Comparison of ENCODE assay signal across 13 cellular contexts in genomic region chr12:88207921-88208640, GRCh38.
DNase-seq lines count a peak whose midpoint lies in the region; ATAC-seq and TF ChIP-seq lines count a peak whose summit lies in the region.
"Had no signal": no experiment of that assay in that cellular context is flagged by ENCODE, and none has a peak within 500 bp of the region (broad histone marks: within the 10 kb centered on the region; RNA-seq: fewer than 3 reads in every experiment).

No MANE protein-coding gene starts in this region.

- H3K27me3 ChIP-seq in right cardiac atrium (ENCODE audit: control insufficient read depth, insufficient read depth): no peaks in the 10 kb centered on the region
- no peaks in the 10 kb centered on the region for H3K27me3 ChIP-seq in left lung

- no peaks in the 10 kb centered on the region for H3K9me3 ChIP-seq in right cardiac atrium (ENCODE audit: control insufficient read depth, low read length)
- H3K9me3 ChIP-seq in left lung: peaks cover 0 to 38% of the 10 kb centered on the region in 2 donors

- ATAC-seq in right cardiac atrium (peak; percentile 72 to 82), Right ventricle myocardium inferior (no peak), left lung (peak; percentile 80), HG03442 (IDR thresholded peaks at IDR 0.05; ENCODE audit: unreplicated experiment) (no peak), GM19351 (IDR thresholded peaks at IDR 0.05; ENCODE audit: unreplicated experiment) (no peak)
- ATAC-seq: activated naive CD4-positive, alpha-beta T cell treated with anti-CD3 and anti-CD28 coated beads, Interleukin-2, amount 50 U/mL, for 72 hours; GM12878 had no signal

- H3K4me1 ChIP-seq in right cardiac atrium (ENCODE audit: control insufficient read depth, insufficient read depth, low read length) (no peaks in the 10 kb centered on the region), left lung (peaks cover 0 to 3% of the 10 kb centered on the region in 2 donors)

- no peak overlapping the region for H3K4me3 ChIP-seq in right cardiac atrium (ENCODE audit: low read length)
- H3K4me3 ChIP-seq in astrocyte of the spinal cord (ENCODE audit: low read depth, low read length): no peak overlapping the region
- H3K4me3 ChIP-seq in left lung: no peak overlapping the region
- H3K4me3 ChIP-seq: coronary artery, GM12878, skin epidermis had no signal

- in situ Hi-C loops in astrocyte of the spinal cord (cut with HindIII; ENCODE audit: low sequenced_read_pairs): no loop called here

- DNase-seq in right cardiac atrium: peak; percentile 44 to 74 (median 68)
- DNase-seq in Right ventricle myocardium inferior (ENCODE audit: missing footprints): no peak
- DNase-seq in astrocyte of the spinal cord (ENCODE audit: low read depth, low spot score): peak; percentile 28
- peak in 1 of 2 donors; percentile 49 for DNase-seq in left lung
- no peak for DNase-seq in DMS 273 (lab: John Stamatoyannopoulos, UW; ENCODE audit: unreplicated experiment)
- DNase-seq in Kasumi-1 (lab: John Stamatoyannopoulos, UW): no peak
- DNase-seq: NCI-H524 had no signal

- TF ChIP-seq CTCF in astrocyte of the spinal cord (IDR thresholded peaks at IDR 0.05; ENCODE audit: low read depth, low read length) (no peak), left lung (IDR thresholded peaks at IDR 0.05) (no peak)

- H3K27ac ChIP-seq in right cardiac atrium (ENCODE audit: low read length): no peak overlapping the region
- H3K27ac ChIP-seq in left lung: no peak overlapping the region
- H3K27ac ChIP-seq: coronary artery had no signal

- intact Hi-C loops in right cardiac atrium (cut with DNase I) (no loop called here), Right ventricle myocardium inferior (cut with DNase I) (no loop called here), left lung (cut with DNase I) (no loop called here)

- 59% methylated on average over 4 of the region's 4 CpGs for WGBS in right cardiac atrium

- no peaks in the 10 kb centered on the region for H3K36me3 ChIP-seq in left lung

Comparison
In these comparisons a context has a peak if more than half of its experiments do, and no peak if none do; other contexts are left out.
1. ATAC-seq: peak in right cardiac atrium (2 of 2) and left lung (single experiment); none in Right ventricle myocardium inferior (single experiment), HG03442 (single experiment) and GM19351 (single experiment).
2. DNase-seq: peak in right cardiac atrium (3 of 3) and astrocyte of the spinal cord (single experiment); none in Right ventricle myocardium inferior (single experiment), DMS 273 (single experiment) and Kasumi-1 (0 of 2).